ENCODE assay signal across 11 cellular contexts in the genomic region with DNA sequence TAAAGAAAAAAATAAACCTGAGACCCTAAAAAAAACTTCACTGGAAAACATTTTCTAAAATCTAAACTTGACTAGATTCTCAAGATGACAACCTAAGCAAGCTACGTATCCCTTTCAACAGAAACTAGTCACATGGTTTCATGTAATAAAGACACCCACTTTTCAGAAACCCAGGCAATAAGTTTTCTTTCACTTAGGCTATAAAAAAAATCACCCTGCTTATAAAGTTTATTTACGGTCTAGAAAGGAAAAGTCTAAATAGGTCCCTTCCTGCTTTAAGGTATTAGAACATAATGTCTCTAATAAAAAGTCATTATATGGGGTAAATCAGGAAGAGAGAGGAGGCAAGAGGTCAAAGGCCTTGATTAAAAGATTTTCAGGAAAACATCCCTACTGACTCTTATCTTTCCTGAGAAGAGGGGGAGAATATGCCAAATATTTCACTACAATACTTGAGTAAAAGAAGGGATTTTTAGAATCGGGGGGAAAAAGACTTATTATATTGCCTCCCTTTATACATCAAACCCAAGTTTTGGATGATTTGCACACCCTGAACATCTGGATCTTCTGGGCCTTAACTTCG. TPM values are rescaled to one million over a fixed set of nuclear protein-coding genes. Genes with fewer than 3 reads are reported as not detected.
A peak's percentile ranks its signal among the peaks of the same experiment; 100 is the strongest.
DNase-seq lines count a peak whose midpoint lies in the region; ATAC-seq, FAIRE-seq and TF ChIP-seq lines count a peak whose summit lies in the region.
"Had no signal": no experiment of that assay in that cellular context is flagged by ENCODE, and none has a peak within 500 bp of the region (broad histone marks: within the 10 kb centered on the region; RNA-seq: fewer than 3 reads in every experiment).

No MANE protein-coding gene starts in this region.

- CTCF ChIA-PET in activated naive CD4-positive, alpha-beta T cell treated with anti-CD3 and anti-CD28 coated beads for 36 hours (lab: Charles Lee): interaction anchor here (0.7 to 4.2 kb wide), 4 partner anchors 10 to 58 kb away, joined by 3 to 17 read pairs (median 8); no protein-coding TSS in a partner anchor
- CTCF ChIA-PET in activated CD4-positive, alpha-beta memory T cell treated with anti-CD3 and anti-CD28 coated beads, Interleukin-2, amount 10 ng/mL, durations not matched to agents 7 days and 5 days (lab: Charles Lee): interaction anchor here (1.0 to 5.4 kb wide), 5 partner anchors 9 to 13 kb away, joined by 3 to 30 read pairs (median 6); partner anchors contain the start of gene CLIP1

- H3K4me1 ChIP-seq in left lung (peaks cover 12 to 38% of the 10 kb centered on the region in 2 donors), small intestine (ENCODE audit: control insufficient read depth in 2 of 2, insufficient read depth in 1 of 2, low read depth in 1 of 2, low read length in 1 of 2) (peaks cover 0 to 6% of the 10 kb centered on the region in 2 donors)

- H3K27ac Mint-ChIP-seq in activated naive CD4-positive, alpha-beta T cell treated with anti-CD3 and anti-CD28 coated beads for 36 hours: peak overlapping the region; percentile 97
- H3K27ac Mint-ChIP-seq in activated CD4-positive, alpha-beta memory T cell treated with anti-CD3 and anti-CD28 coated beads, Interleukin-2, amount 10 ng/mL, durations not matched to agents 7 days and 5 days: peak overlapping the region; percentile 91
- peak overlapping the region; percentile 55 for H3K27ac Mint-ChIP-seq in type B pancreatic cell

- no peak for DNase-seq in activated naive CD4-positive, alpha-beta T cell treated with anti-CD3 and anti-CD28 coated beads for 36 hours
- no peak for DNase-seq in activated naive CD4-positive, alpha-beta T cell (lab: John Stamatoyannopoulos, UW)
- no peak for DNase-seq in activated CD4-positive, alpha-beta memory T cell treated with anti-CD3 and anti-CD28 coated beads, Interleukin-2, amount 10 ng/mL, durations not matched to agents 7 days and 5 days
- DNase-seq in left lung: no peak
- no peak for DNase-seq in type B pancreatic cell (ENCODE audit: extremely low spot score, unreplicated experiment)
- no peak for DNase-seq in stimulated activated naive CD4-positive, alpha-beta T cell treated with Interleukin-2 at 50 U/mL for 16 hours (lab: John Stamatoyannopoulos, UW)
- DNase-seq in HK-2 (ENCODE audit: unreplicated experiment): no peak
- DNase-seq in small intestine: no peak
- DNase-seq: NCI-H774 had no signal

- no peaks in the 10 kb centered on the region for H3K27me3 ChIP-seq in left lung
- H3K27me3 ChIP-seq in small intestine (ENCODE audit: control insufficient read depth in 2 of 2, insufficient read depth in 2 of 2, low read length in 2 of 2): no peaks in the 10 kb centered on the region

- POLR2A ChIA-PET in activated CD4-positive, alpha-beta memory T cell treated with anti-CD3 and anti-CD28 coated beads, Interleukin-2, amount 10 ng/mL, durations not matched to agents 7 days and 5 days (lab: Charles Lee): interaction anchor here (0.9 to 3.2 kb wide), 7 partner anchors 9 to 485 kb away, joined by 3 to 20 read pairs (median 11); partner anchors contain the start of genes CLIP1, KNTC1, RSRC2 and ZCCHC8

- H3K4me1 Mint-ChIP-seq in activated naive CD4-positive, alpha-beta T cell treated with anti-CD3 and anti-CD28 coated beads for 36 hours (ENCODE audit: low read depth): peaks cover 46% of the 10 kb centered on the region
- H3K4me1 Mint-ChIP-seq in activated CD4-positive, alpha-beta memory T cell treated with anti-CD3 and anti-CD28 coated beads, Interleukin-2, amount 10 ng/mL, durations not matched to agents 7 days and 5 days: peaks cover 39% of the 10 kb centered on the region
- peaks cover 12% of the 10 kb centered on the region for H3K4me1 Mint-ChIP-seq in type B pancreatic cell (ENCODE audit: unreplicated experiment)

- FAIRE-seq in small intestine (lab: Jason Lieb, UNC): no peak
- FAIRE-seq: colon, islet of Langerhans had no signal

- H3K27ac ChIP-seq in left lung (peak overlapping the region; percentile 13 to 67), small intestine (ENCODE audit: low read depth in 1 of 2, low read length in 1 of 2) (no peak overlapping the region)

- H3K36me3 Mint-ChIP-seq in activated naive CD4-positive, alpha-beta T cell treated with anti-CD3 and anti-CD28 coated beads for 36 hours (ENCODE audit: low read depth): peaks cover 1% of the 10 kb centered on the region
- peaks cover 17% of the 10 kb centered on the region for H3K36me3 Mint-ChIP-seq in activated CD4-positive, alpha-beta memory T cell treated with anti-CD3 and anti-CD28 coated beads, Interleukin-2, amount 10 ng/mL, durations not matched to agents 7 days and 5 days (ENCODE audit: low read depth)
- H3K36me3 Mint-ChIP-seq in type B pancreatic cell: peaks cover 7% of the 10 kb centered on the region

- H3K36me3 ChIP-seq in left lung: peaks cover 0 to 13% of the 10 kb centered on the region in 2 donors
- H3K36me3 ChIP-seq in small intestine (ENCODE audit: control insufficient read depth in 2 of 2, insufficient read depth in 2 of 2, low read length in 2 of 2): no peaks in the 10 kb centered on the region

- H3K4me3 ChIP-seq in left lung (no peak overlapping the region), small intestine (ENCODE audit: low read depth in 1 of 2, low read length in 2 of 2) (no peak overlapping the region)

- H3K27me3 Mint-ChIP-seq in activated naive CD4-positive, alpha-beta T cell treated with anti-CD3 and anti-CD28 coated beads for 36 hours (ENCODE audit: low read depth): no peaks in the 10 kb centered on the region
- no peaks in the 10 kb centered on the region for H3K27me3 Mint-ChIP-seq in activated CD4-positive, alpha-beta memory T cell treated with anti-CD3 and anti-CD28 coated beads, Interleukin-2, amount 10 ng/mL, durations not matched to agents 7 days and 5 days
- no peaks in the 10 kb centered on the region for H3K27me3 Mint-ChIP-seq in type B pancreatic cell

- no peak for TF ChIP-seq CTCF in left lung (IDR thresholded peaks at IDR 0.05)
- TF ChIP-seq CTCF in type B pancreatic cell (conservative IDR thresholded peaks at IDR 0.05): no peak

- 38 to 49% (median 45%) methylated on average over 4 of the region's 4 CpGs for WGBS in small intestine, 3 donors

- no peaks in the 10 kb centered on the region for H3K9me3 Mint-ChIP-seq in activated naive CD4-positive, alpha-beta T cell treated with anti-CD3 and anti-CD28 coated beads for 36 hours
- H3K9me3 Mint-ChIP-seq in activated CD4-positive, alpha-beta memory T cell treated with anti-CD3 and anti-CD28 coated beads, Interleukin-2, amount 10 ng/mL, durations not matched to agents 7 days and 5 days: no peaks in the 10 kb centered on the region
- H3K9me3 Mint-ChIP-seq in type B pancreatic cell: no peaks in the 10 kb centered on the region

- no peak for ATAC-seq in left lung

- H3K4me3 Mint-ChIP-seq in activated naive CD4-positive, alpha-beta T cell treated with anti-CD3 and anti-CD28 coated beads for 36 hours: peak overlapping the region; percentile 59
- H3K4me3 Mint-ChIP-seq in activated CD4-positive, alpha-beta memory T cell treated with anti-CD3 and anti-CD28 coated beads, Interleukin-2, amount 10 ng/mL, durations not matched to agents 7 days and 5 days: peak overlapping the region; percentile 68
- no peak overlapping the region for H3K4me3 Mint-ChIP-seq in type B pancreatic cell

- intact Hi-C loops in activated naive CD4-positive, alpha-beta T cell treated with anti-CD3 and anti-CD28 coated beads for 36 hours (cut with micrococcal nuclease): loop anchor here (1.0 to 5.0 kb wide), 3 partner anchors 8 to 484 kb away; partner anchors contain the start of gene VPS37B
- intact Hi-C loops in left lung (cut with DNase I): no loop called here

- H3K9me3 ChIP-seq in left lung: no peaks in the 10 kb centered on the region
- H3K9me3 ChIP-seq in small intestine (ENCODE audit: control insufficient read depth, low read depth): no peaks in the 10 kb centered on the region

RNA-seq across cellular contexts. Expression of gene CLIP1, which starts 9.5 kb away (rescaled TPM):
- 10 to 100 TPM; 50.7 to 51.3 TPM for total RNA-seq in activated naive CD4-positive, alpha-beta T cell treated with anti-CD3 and anti-CD28 coated beads for 36 hours
- 10 to 100 TPM; 65.3 to 73.4 TPM for total RNA-seq in activated CD4-positive, alpha-beta memory T cell treated with anti-CD3 and anti-CD28 coated beads, Interleukin-2, amount 10 ng/mL, durations not matched to agents 7 days and 5 days
- total RNA-seq in left lung (100 to 1,000 TPM in 1 of 2 donors, 10 to 100 TPM in 1; 85.1 to 104 TPM), type B pancreatic cell (ENCODE audit: low replicate concordance) (59.1 and 119 TPM in 2 replicates)
- 10 to 100 TPM; 16.1 to 22.7 (median 16.8) TPM for polyA plus RNA-seq in small intestine

Comparison
In these comparisons a context has a peak if more than half of its experiments do, and no peak if none do; other contexts are left out.
1. H3K27ac ChIP-seq: peak in left lung (2 of 2); none in small intestine (0 of 2).
2. Peak in every context shown above with its lines, with median percentiles within 50 percentile points of each other: H3K27ac Mint-ChIP-seq.